In the genomic region with DNA sequence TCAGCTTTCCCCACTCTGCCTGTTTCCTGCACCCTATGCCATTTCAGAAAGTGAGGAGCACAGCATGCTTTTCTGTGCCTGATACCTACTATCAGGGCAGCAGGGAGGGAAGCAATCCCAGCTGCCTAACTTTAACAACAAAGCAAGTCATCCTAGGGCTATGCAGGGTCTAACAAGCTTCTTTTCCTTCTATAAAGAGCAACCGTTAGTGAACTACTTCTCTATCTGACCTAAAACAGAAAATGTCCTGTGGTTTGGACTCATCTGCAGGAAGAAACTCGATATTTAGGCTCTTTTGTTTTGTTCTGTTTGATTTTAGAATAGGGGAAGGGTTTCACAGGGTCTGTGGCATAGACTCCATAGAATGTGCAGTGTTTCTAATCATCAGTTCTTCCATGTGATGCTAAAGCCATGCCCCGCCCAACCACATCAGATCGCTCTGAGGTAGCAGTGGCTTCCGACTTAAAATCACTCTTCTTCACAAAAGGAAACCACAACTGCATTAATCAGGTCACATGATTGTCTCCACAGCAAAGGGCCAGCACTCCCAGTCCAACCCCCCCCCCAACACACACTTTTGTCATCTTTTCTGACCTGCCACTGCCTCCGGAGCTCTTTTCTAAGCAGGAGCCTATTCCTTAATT, we compare ENCODE assay signal across 17 cellular contexts.
DNase-seq lines count a peak whose midpoint lies in the region; ATAC-seq and TF ChIP-seq lines count a peak whose summit lies in the region.
"Had no signal": no experiment of that assay in that cellular context is flagged by ENCODE, and none has a peak within 500 bp of the region (broad histone marks: within the 10 kb centered on the region; RNA-seq: fewer than 3 reads in every experiment).

No MANE protein-coding gene starts in this region.

- H3K27ac Mint-ChIP-seq in activated CD8-positive, alpha-beta T cell treated with anti-CD3 and anti-CD28 coated beads for 36 hours: no peak overlapping the region

- peaks cover 10% of the 10 kb centered on the region for H3K4me1 Mint-ChIP-seq in activated CD8-positive, alpha-beta T cell treated with anti-CD3 and anti-CD28 coated beads for 36 hours (ENCODE audit: low read depth)

- POLR2A ChIA-PET in activated CD8-positive, alpha-beta T cell treated with anti-CD3 and anti-CD28 coated beads for 36 hours (lab: Charles Lee): no interaction called here

- H3K27me3 Mint-ChIP-seq in activated CD8-positive, alpha-beta T cell treated with anti-CD3 and anti-CD28 coated beads for 36 hours: peaks cover 51% of the 10 kb centered on the region

- CTCF ChIA-PET in activated CD8-positive, alpha-beta T cell treated with anti-CD3 and anti-CD28 coated beads for 36 hours (lab: Charles Lee): no interaction called here

- H3K27me3 ChIP-seq in BLaER1: peaks cover 12% of the 10 kb centered on the region; the same call in 1 of the 2 replicates
- H3K27me3 ChIP-seq: ovary had no signal

- H3K9me3 Mint-ChIP-seq in activated CD8-positive, alpha-beta T cell treated with anti-CD3 and anti-CD28 coated beads for 36 hours: no peaks in the 10 kb centered on the region

- H3K36me3 Mint-ChIP-seq in activated CD8-positive, alpha-beta T cell treated with anti-CD3 and anti-CD28 coated beads for 36 hours (ENCODE audit: low read depth): no peaks in the 10 kb centered on the region

- no peak overlapping the region for H3K4me3 Mint-ChIP-seq in activated CD8-positive, alpha-beta T cell treated with anti-CD3 and anti-CD28 coated beads for 36 hours

- H3K4me2 ChIP-seq in BLaER1: peak overlapping the region; percentile 74

- peaks cover 35% of the 10 kb centered on the region for H3K4me1 ChIP-seq in BLaER1
- H3K4me1 ChIP-seq: lower lobe of right lung had no signal

- H3K9ac ChIP-seq in BLaER1: no peak overlapping the region

- ATAC-seq in GM18867 (IDR thresholded peaks at IDR 0.05; ENCODE audit: unreplicated experiment) (peak; percentile 83), HG03139 (IDR thresholded peaks at IDR 0.05; ENCODE audit: unreplicated experiment) (peak; percentile 56), GM18861 (IDR thresholded peaks at IDR 0.05; ENCODE audit: unreplicated experiment) (no peak), GM18517 (IDR thresholded peaks at IDR 0.05; ENCODE audit: unreplicated experiment) (no peak), HG02973 (IDR thresholded peaks at IDR 0.05; ENCODE audit: unreplicated experiment) (no peak), GM21717 (IDR thresholded peaks at IDR 0.05; ENCODE audit: unreplicated experiment) (no peak)
- ATAC-seq in activated CD8-positive, alpha-beta T cell treated with anti-CD3 and anti-CD28 coated beads for 36 hours: peak; percentile 56
- ATAC-seq: lower lobe of right lung, SK-N-SH treated with all-trans-retinoic acid at 6 μM for 48 hours had no signal

- H3K27ac ChIP-seq in BLaER1: no peak overlapping the region
- H3K27ac ChIP-seq: lower lobe of right lung, ovary had no signal

- no peaks in the 10 kb centered on the region for H3K9me3 ChIP-seq in BLaER1
- H3K9me3 ChIP-seq: lower lobe of right lung, MG63, ovary had no signal

- peaks cover 15% of the 10 kb centered on the region; the same call in 1 of the 2 replicates for H4K20me1 ChIP-seq in BLaER1

- H3K36me3 ChIP-seq in BLaER1: no peaks in the 10 kb centered on the region
- H3K36me3 ChIP-seq: lower lobe of right lung, MG63, ovary had no signal

- intact Hi-C loops in activated CD8-positive, alpha-beta T cell treated with anti-CD3 and anti-CD28 coated beads for 36 hours (cut with micrococcal nuclease): no loop called here

- H3K4me3 ChIP-seq in BLaER1: no peak overlapping the region
- H3K4me3 ChIP-seq: lower lobe of right lung, MG63, ovary had no signal

- peak; percentile 38 for DNase-seq in activated CD8-positive, alpha-beta T cell treated with anti-CD3 and anti-CD28 coated beads for 36 hours
- DNase-seq: activated CD4-positive, alpha-beta T cell treated with anti-CD3 and anti-CD28 coated beads for 48 hours; effector memory CD4-positive, alpha-beta T cell; GF-D8; lower lobe of right lung; MG63; NCI-H526 treated with DMSO at 0.1 percent for 48 hours; ovary; stimulated activated CD4-positive, alpha-beta T cell treated with anti-CD3 and anti-CD28 coated beads, Interleukin-1b, Interleukin-23, amount 100 ng/mL, for 48 hours had no signal

- no peak for TF ChIP-seq CTCF in activated CD8-positive, alpha-beta T cell treated with anti-CD3 and anti-CD28 coated beads for 36 hours (IDR thresholded peaks at IDR 0.05)

Comparison
In these comparisons a context has a peak if more than half of its experiments do, and no peak if none do; other contexts are left out.
1. ATAC-seq: peak in GM18867 (single experiment), HG03139 (single experiment) and activated CD8-positive, alpha-beta T cell treated with anti-CD3 and anti-CD28 coated beads for 36 hours (single experiment); none in GM18861 (single experiment), GM18517 (single experiment), HG02973 (single experiment) and GM21717 (single experiment).